18 cellular contexts compared by ENCODE assay signal in the genomic region with DNA sequence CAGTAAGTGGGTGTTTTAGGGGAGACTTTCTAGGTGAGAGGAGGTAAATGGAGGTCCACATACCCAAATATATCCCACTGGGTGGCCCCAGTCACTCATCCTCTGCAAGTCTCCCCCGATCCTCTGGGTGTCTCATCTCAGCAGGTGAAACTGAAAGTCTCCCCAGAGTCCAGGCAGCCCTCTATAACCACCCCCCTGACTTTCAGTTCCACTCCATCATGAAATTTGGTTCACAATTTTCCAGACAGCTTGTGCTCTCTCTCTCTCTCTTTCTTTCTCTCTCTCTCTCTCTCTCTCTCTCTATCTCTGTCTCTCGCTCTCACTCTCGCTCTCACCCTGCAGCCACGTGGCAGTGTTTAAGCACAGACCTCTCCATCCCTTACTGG. TPM values are rescaled to one million over a fixed set of nuclear protein-coding genes. Genes with fewer than 3 reads are reported as not detected.
DNase-seq lines count a peak whose midpoint lies in the region; ATAC-seq and TF ChIP-seq lines count a peak whose summit lies in the region.
"Had no signal": no experiment of that assay in that cellular context is flagged by ENCODE, and none has a peak within 500 bp of the region (broad histone marks: within the 10 kb centered on the region; RNA-seq: fewer than 3 reads in every experiment).

No MANE protein-coding gene starts in this region.

- no peak overlapping the region; a peak in 1 of 7 replicates for H3K27ac Mint-ChIP-seq in H9
- H3K27ac Mint-ChIP-seq: activated T-helper 1 cell treated with anti-CD3 and anti-CD28 coated beads, Interleukin-12 subunit alpha, Interleukin-12 subunit beta, Interleukin-2, Interleukin-4 antibody, amounts not matched to agents 30 ng/mL and 10 ng/mL and 1 ng/mL, durations not matched to agents 14 hours and 24 hours and 36 hours; endodermal cell had no signal

- H4K20me1 ChIP-seq in H9 (ENCODE audit: control insufficient read depth, insufficient read depth, insufficient read length) (peaks cover 2% of the 10 kb centered on the region), hepatocyte (ENCODE audit: insufficient read depth, poor library complexity, severe bottlenecking) (no peaks in the 10 kb centered on the region)

- H3K9ac ChIP-seq in colonic mucosa (ENCODE audit: low read depth in 2 of 2, low read length in 2 of 2) (no peak overlapping the region), H9 (ENCODE audit: extremely low read depth, insufficient read length, low read length) (no peak overlapping the region)

- H3K79me1 ChIP-seq in H9 (ENCODE audit: insufficient read depth, low read depth, low read length, poor library complexity, severe bottlenecking) = no peaks in the 10 kb centered on the region

- no peaks in the 10 kb centered on the region for H3K79me2 ChIP-seq in H9 (ENCODE audit: insufficient read depth, low read length)
- no peaks in the 10 kb centered on the region for H3K79me2 ChIP-seq in hepatocyte

- H3K9me2 ChIP-seq in hepatocyte (replicated peaks; ENCODE audit: insufficient read depth) = no peaks in the 10 kb centered on the region

- H3K9me3 ChIP-seq in colonic mucosa = no peaks in the 10 kb centered on the region
- no peaks in the 10 kb centered on the region for H3K9me3 ChIP-seq in H9 (ENCODE audit: control insufficient read depth, low read depth, low read length)
- no peaks in the 10 kb centered on the region for H3K9me3 ChIP-seq in left ventricle myocardium inferior (replicated peaks)
- H3K9me3 ChIP-seq in hepatocyte (ENCODE audit: low read depth) = no peaks in the 10 kb centered on the region
- H3K9me3 ChIP-seq: body of pancreas, heart right ventricle, ovary had no signal

- no peak overlapping the region for H3K4me3 Mint-ChIP-seq in H9
- H3K4me3 Mint-ChIP-seq: activated T-helper 1 cell treated with anti-CD3 and anti-CD28 coated beads, Interleukin-12 subunit alpha, Interleukin-12 subunit beta, Interleukin-2, Interleukin-4 antibody, amounts not matched to agents 30 ng/mL and 10 ng/mL and 1 ng/mL, durations not matched to agents 14 hours and 24 hours and 36 hours; endodermal cell had no signal

- H3K18ac ChIP-seq in H9 (ENCODE audit: insufficient read length, low read depth, low read length) = no peak overlapping the region

- DNase-seq in colonic mucosa = peak; percentile 3
- no peak for DNase-seq in H9
- DNase-seq in OCI-M1 (lab: John Stamatoyannopoulos, UW) = no peak
- DNase-seq in left ventricle myocardium inferior = no peak
- DNase-seq in hepatocyte (ENCODE audit: low spot score) = no peak
- DNase-seq: AML-193, heart right ventricle, NCI-H1048, NCI-H510A, ovary had no signal

- WGBS in H9 (ENCODE audit: extremely low coverage, insufficient read length, low lambda C conversion rate) = no CpG with 5 or more reads among the region's 4 CpGs
- WGBS in hepatocyte (ENCODE audit: low lambda C conversion rate, missing lambda C conversion rate) = 75% methylated on average over 4 of the region's 4 CpGs

- H4K5ac ChIP-seq in H9 (ENCODE audit: insufficient read length, low read depth, low read length) = no peak overlapping the region

- ATAC-seq in GM19467 (IDR thresholded peaks at IDR 0.05; ENCODE audit: unreplicated experiment) (peak; percentile 58), HG03521 (IDR thresholded peaks at IDR 0.05; ENCODE audit: unreplicated experiment) (peak; percentile 70)

- no peaks in the 10 kb centered on the region for H3K23me2 ChIP-seq in H9 (ENCODE audit: insufficient read length, low read depth, low read length, poor library complexity, severe bottlenecking)

- no peak overlapping the region for H3K56ac ChIP-seq in H9 (ENCODE audit: insufficient read length, low read depth, low read length)

- H3K36me3 ChIP-seq in colonic mucosa (no peaks in the 10 kb centered on the region), left ventricle myocardium inferior (no peaks in the 10 kb centered on the region), hepatocyte (replicated peaks; ENCODE audit: insufficient read depth, low read depth) (no peaks in the 10 kb centered on the region)
- H3K36me3 ChIP-seq: heart right ventricle, ovary had no signal

- H2AK5ac ChIP-seq in H9 (ENCODE audit: insufficient read length, low read length) = no peak overlapping the region

- H2BK120ac ChIP-seq in H9 (ENCODE audit: low read depth, low read length, poor library complexity, severe bottlenecking) = no peak overlapping the region

- no peak overlapping the region for H2BK20ac ChIP-seq in H9 (ENCODE audit: low read depth, low read length, poor library complexity, severe bottlenecking)

- no peaks in the 10 kb centered on the region for H3K4me1 ChIP-seq in colonic mucosa
- H3K4me1 ChIP-seq in H9 (ENCODE audit: insufficient read depth, low read length) = no peaks in the 10 kb centered on the region
- H3K4me1 ChIP-seq in left ventricle myocardium inferior = no peaks in the 10 kb centered on the region
- H3K4me1 ChIP-seq in hepatocyte (ENCODE audit: insufficient read depth) = no peaks in the 10 kb centered on the region
- H3K4me1 ChIP-seq: body of pancreas, heart right ventricle had no signal

- no peak overlapping the region for H2BK5ac ChIP-seq in H9 (ENCODE audit: insufficient read length, low read length)

- intact Hi-C loops in colonic mucosa (cut with DNase I) (no loop called here), left ventricle myocardium inferior (cut with micrococcal nuclease) (no loop called here)

- H3K27ac ChIP-seq in colonic mucosa (no peak overlapping the region), H9 (ENCODE audit: insufficient read length, low read depth, low read length) (no peak overlapping the region), left ventricle myocardium inferior (replicated peaks) (no peak overlapping the region), hepatocyte (no peak overlapping the region)
- H3K27ac ChIP-seq: body of pancreas, heart right ventricle, ovary, VCaP had no signal

- H3K4me3 ChIP-seq in colonic mucosa (no peak overlapping the region), left ventricle myocardium inferior (no peak overlapping the region), hepatocyte (no peak overlapping the region)
- H3K4me3 ChIP-seq: body of pancreas, heart right ventricle, ovary had no signal

- no peak overlapping the region for H4K91ac ChIP-seq in H9 (ENCODE audit: insufficient read length, low read depth, low read length)

- H3K14ac ChIP-seq in H9 (ENCODE audit: insufficient read depth, low read length) = no peak overlapping the region

- H3K4me1 Mint-ChIP-seq in H9 = peaks cover 3 to 7% of the 10 kb centered on the region in 2 experiments; a peak in 2 of 4 replicates
- H3K4me1 Mint-ChIP-seq: endodermal cell had no signal

- H3K27me3 ChIP-seq in colonic mucosa (no peaks in the 10 kb centered on the region), H9 (ENCODE audit: insufficient read depth, low read length) (no peaks in the 10 kb centered on the region), left ventricle myocardium inferior (ENCODE audit: low read depth) (peaks cover 7% of the 10 kb centered on the region), hepatocyte (no peaks in the 10 kb centered on the region)
- H3K27me3 ChIP-seq: body of pancreas, ovary had no signal

- no peak overlapping the region for H3K23ac ChIP-seq in H9 (ENCODE audit: insufficient read length, low read depth, low read length)

- peaks cover 2% of the 10 kb centered on the region; the same call in 1 of the 2 replicates for H3K27me3 Mint-ChIP-seq in H9 (ENCODE audit: low read depth)

- no peak overlapping the region for H2BK15ac ChIP-seq in H9 (ENCODE audit: low read depth, low read length)

- peaks cover 6 to 7% of the 10 kb centered on the region in 2 experiments for H3K9me3 Mint-ChIP-seq in H9
- H3K9me3 Mint-ChIP-seq: activated T-helper 1 cell treated with anti-CD3 and anti-CD28 coated beads, Interleukin-12 subunit alpha, Interleukin-12 subunit beta, Interleukin-2, Interleukin-4 antibody, amounts not matched to agents 30 ng/mL and 10 ng/mL and 1 ng/mL, durations not matched to agents 14 hours and 24 hours and 36 hours had no signal

- no peak overlapping the region for H2BK12ac ChIP-seq in H9 (ENCODE audit: insufficient read length, low read depth, low read length)

- no peak overlapping the region for H4K8ac ChIP-seq in H9 (replicated peaks; ENCODE audit: insufficient read length, low read depth, low read length)

- TF ChIP-seq CTCF in GM12873 (IDR thresholded peaks at IDR 0.05; ENCODE audit: insufficient read depth, low read depth, low read length, missing control alignments) (peak; percentile 38), colonic mucosa (IDR thresholded peaks at IDR 0.05) (no peak), H9 (conservative IDR thresholded peaks at IDR 0.05) (no peak), left ventricle myocardium inferior (IDR thresholded peaks at IDR 0.05; ENCODE audit: borderline replicate concordance) (no peak), hepatocyte (IDR thresholded peaks at IDR 0.05; ENCODE audit: poor library complexity) (no peak)

- no peak overlapping the region for H3K4ac ChIP-seq in H9 (ENCODE audit: low read depth, low read length)

- H3T11ph ChIP-seq in H9 (ENCODE audit: low read length) = no peak overlapping the region

- no peak overlapping the region for H3K4me2 ChIP-seq in H9 (ENCODE audit: insufficient read depth, insufficient read length, low read length)
- H3K4me2 ChIP-seq in hepatocyte = no peak overlapping the region

- peaks cover 2 to 5% (median 3%) of the 10 kb centered on the region in 3 experiments; a peak in 5 of 7 replicates for H3K36me3 Mint-ChIP-seq in H9 (ENCODE audit: insufficient read depth in 1 of 3, low read depth in 3 of 3)

- H2AFZ ChIP-seq in H9 (ENCODE audit: low read length) (no peak overlapping the region), hepatocyte (no peak overlapping the region)

RNA-seq across cellular contexts. Expression of a gene that starts 56.7 kb away (rescaled TPM):
- total RNA-seq in colonic mucosa (10 to 100 TPM in 1 of 2 donors, 1 to 10 TPM in 1; 6.9 to 12.6 TPM), H9 (2021) (0.37 and 0.55 TPM in 2 replicates), left ventricle myocardium inferior (51.6 TPM), hepatocyte (45.2 and 58.1 TPM in 2 replicates)
- 37.7 and 42.5 TPM in 2 replicates for polyA plus RNA-seq in hepatocyte
- total RNA-seq: activated T-helper 1 cell treated with anti-CD3 and anti-CD28 coated beads, Interleukin-12 subunit alpha, Interleukin-12 subunit beta, Interleukin-2, Interleukin-4 antibody, amounts not matched to agents 30 ng/mL and 10 ng/mL and 1 ng/mL, durations not matched to agents 14 hours and 24 hours and 36 hours; SK-MEL-5 had no signal
